In the genomic region with DNA sequence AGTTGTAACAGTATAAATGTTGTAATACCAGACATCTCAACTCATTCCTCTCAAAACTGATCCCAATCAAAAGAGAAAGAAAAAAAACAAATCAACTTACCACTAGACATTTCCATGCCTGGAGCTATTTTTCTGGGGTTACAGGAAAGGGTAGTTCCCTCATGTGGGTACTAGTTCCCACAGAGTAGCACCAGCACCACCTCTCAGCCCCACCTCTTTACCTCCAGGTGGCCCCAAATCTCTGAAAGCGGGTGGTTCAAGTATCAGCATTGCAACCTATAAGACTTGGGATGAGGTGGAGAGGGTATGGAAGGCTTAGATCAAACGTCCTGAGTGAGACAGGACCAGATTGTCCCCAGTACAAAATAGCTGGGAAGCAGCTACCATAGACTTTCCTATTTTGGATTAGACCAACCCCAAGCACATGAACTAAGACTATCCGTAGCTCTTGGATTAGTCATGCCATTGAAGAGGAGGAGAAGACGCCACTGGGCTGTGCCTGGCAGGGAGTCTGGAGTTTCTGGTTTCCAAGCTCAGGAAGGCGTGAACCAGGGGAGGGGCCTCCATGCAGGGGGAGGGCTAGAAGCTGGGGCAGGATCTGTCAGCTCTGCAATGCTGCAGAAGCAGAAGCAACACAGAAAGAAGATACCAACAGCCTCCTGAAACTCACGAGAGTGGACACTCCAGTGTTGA, we compare ENCODE assay signal across 10 cellular contexts. TPM values are rescaled to one million over a fixed set of nuclear protein-coding genes. Genes with fewer than 3 reads are reported as not detected.
DNase-seq lines count a peak whose midpoint lies in the region; ATAC-seq and TF ChIP-seq lines count a peak whose summit lies in the region.
"Had no signal": no experiment of that assay in that cellular context is flagged by ENCODE, and none has a peak within 500 bp of the region (broad histone marks: within the 10 kb centered on the region; RNA-seq: fewer than 3 reads in every experiment).

A gene with protein sequence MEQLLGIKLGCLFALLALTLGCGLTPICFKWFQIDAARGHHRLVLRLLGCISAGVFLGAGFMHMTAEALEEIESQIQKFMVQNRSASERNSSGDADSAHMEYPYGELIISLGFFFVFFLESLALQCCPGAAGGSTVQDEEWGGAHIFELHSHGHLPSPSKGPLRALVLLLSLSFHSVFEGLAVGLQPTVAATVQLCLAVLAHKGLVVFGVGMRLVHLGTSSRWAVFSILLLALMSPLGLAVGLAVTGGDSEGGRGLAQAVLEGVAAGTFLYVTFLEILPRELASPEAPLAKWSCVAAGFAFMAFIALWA (plus strand): TSS at position 620 of the 693 bp plus-strand sequence. CDS start 154 bp downstream, outside the sequence.

- TF ChIP-seq CTCF in RWPE2 (IDR thresholded peaks at IDR 0.05; ENCODE audit: poor library complexity, severe bottlenecking) (no peak), heart right ventricle (IDR thresholded peaks at IDR 0.05) (no peak), prostate gland (IDR thresholded peaks at IDR 0.05) (no peak)

- peak; percentile 21 for TF ChIP-seq POLR2A in prostate gland (IDR thresholded peaks at IDR 0.05)

- H3K27ac ChIP-seq in RWPE2 (ENCODE audit: poor library complexity, severe bottlenecking) = peak within 1 kb of the TSS; percentile 11
- H3K27ac ChIP-seq in heart right ventricle = no peak within 1 kb of the TSS
- H3K27ac ChIP-seq in prostate gland = peak within 1 kb of the TSS; percentile 42 to 47
- H3K27ac ChIP-seq: neutrophil had no signal

- H3K36me3 ChIP-seq in RWPE2 (ENCODE audit: low read depth) (peaks cover 31% of the 10 kb centered on the region), heart right ventricle (peaks cover 0 to 43% (median 35%) of the 10 kb centered on the region in 9 donors), prostate gland (peaks cover 10 to 18% of the 10 kb centered on the region in 2 donors)

- H3K27me3 ChIP-seq in RWPE2 (ENCODE audit: insufficient read depth, poor library complexity, severe bottlenecking) (no peaks in the 10 kb centered on the region), heart right ventricle (no peaks in the 10 kb centered on the region), prostate gland (replicated peaks; ENCODE audit: insufficient read depth) (no peaks in the 10 kb centered on the region)
- H3K27me3 ChIP-seq: neutrophil had no signal

- intact Hi-C loops in heart right ventricle (cut with DNase I) = no loop called here
- intact Hi-C loops in prostate gland (cut with DNase I) = no loop called here

- DNase-seq in EL = peak; percentile 70
- no peak for DNase-seq in RWPE2 (ENCODE audit: low spot score)
- DNase-seq in heart right ventricle = peak; percentile 25 to 45
- peak; percentile 65 for DNase-seq in prostate gland (ENCODE audit: low spot score)
- DNase-seq in cortex of kidney (lab: John Stamatoyannopoulos, UW) = no peak
- no peak for DNase-seq in superior temporal gyrus (ENCODE audit: extremely low spot score)
- DNase-seq: OCI-M1 had no signal

- no peak within 1 kb of the TSS for H3K4me3 ChIP-seq in RWPE2 (ENCODE audit: severe bottlenecking)
- no peak within 1 kb of the TSS for H3K4me3 ChIP-seq in heart right ventricle
- H3K4me3 ChIP-seq in prostate gland = no peak within 1 kb of the TSS

- 57 to 60% methylated on average over 6 of the region's 6 CpGs for WGBS in heart right ventricle, 2 donors
- WGBS in prostate gland = 25% methylated on average over 6 of the region's 6 CpGs

- no peaks in the 10 kb centered on the region for H3K9me3 ChIP-seq in RWPE2 (ENCODE audit: severe bottlenecking)
- no peaks in the 10 kb centered on the region for H3K9me3 ChIP-seq in heart right ventricle
- H3K9me3 ChIP-seq in prostate gland = no peaks in the 10 kb centered on the region
- H3K9me3 ChIP-seq: neutrophil had no signal

- H3K4me1 ChIP-seq in RWPE2 (ENCODE audit: insufficient read depth, poor library complexity, severe bottlenecking) = peaks cover 6% of the 10 kb centered on the region
- peaks cover 0 to 13% (median 0%) of the 10 kb centered on the region in 9 donors for H3K4me1 ChIP-seq in heart right ventricle
- H3K4me1 ChIP-seq in prostate gland (replicated peaks) = no peaks in the 10 kb centered on the region

- peak; percentile 84 for ATAC-seq in RWPE2 (ENCODE audit: low read depth)
- peak; percentile 31 to 69 (median 57) for ATAC-seq in heart right ventricle
- no peak for ATAC-seq in GM18511 (IDR thresholded peaks at IDR 0.05; ENCODE audit: unreplicated experiment)
- no peak for ATAC-seq in HG03439 (IDR thresholded peaks at IDR 0.05; ENCODE audit: unreplicated experiment)

RNA-seq across cellular contexts. Expression of the gene that starts here (rescaled TPM):
- total RNA-seq in heart right ventricle (not detected), prostate gland (10 to 100 TPM in 1 of 2 donors, 1 to 10 TPM in 1; 1.7 to 20.1 TPM)
- polyA plus RNA-seq in heart right ventricle = not detected

Comparison
In these comparisons a context has a peak if more than half of its experiments do, and no peak if none do; other contexts are left out.
1. Peak in DNase-seq and ATAC-seq in heart right ventricle; RNA of the gene not detected or under 1 TPM.
2. DNase-seq: peak in EL (single experiment) and prostate gland (single experiment); none in RWPE2 (single experiment), cortex of kidney (single experiment) and superior temporal gyrus (single experiment).
3. H3K27ac ChIP-seq: peak in RWPE2 (single experiment) and prostate gland (2 of 2); none in heart right ventricle (0 of 10).